In the genomic region with DNA sequence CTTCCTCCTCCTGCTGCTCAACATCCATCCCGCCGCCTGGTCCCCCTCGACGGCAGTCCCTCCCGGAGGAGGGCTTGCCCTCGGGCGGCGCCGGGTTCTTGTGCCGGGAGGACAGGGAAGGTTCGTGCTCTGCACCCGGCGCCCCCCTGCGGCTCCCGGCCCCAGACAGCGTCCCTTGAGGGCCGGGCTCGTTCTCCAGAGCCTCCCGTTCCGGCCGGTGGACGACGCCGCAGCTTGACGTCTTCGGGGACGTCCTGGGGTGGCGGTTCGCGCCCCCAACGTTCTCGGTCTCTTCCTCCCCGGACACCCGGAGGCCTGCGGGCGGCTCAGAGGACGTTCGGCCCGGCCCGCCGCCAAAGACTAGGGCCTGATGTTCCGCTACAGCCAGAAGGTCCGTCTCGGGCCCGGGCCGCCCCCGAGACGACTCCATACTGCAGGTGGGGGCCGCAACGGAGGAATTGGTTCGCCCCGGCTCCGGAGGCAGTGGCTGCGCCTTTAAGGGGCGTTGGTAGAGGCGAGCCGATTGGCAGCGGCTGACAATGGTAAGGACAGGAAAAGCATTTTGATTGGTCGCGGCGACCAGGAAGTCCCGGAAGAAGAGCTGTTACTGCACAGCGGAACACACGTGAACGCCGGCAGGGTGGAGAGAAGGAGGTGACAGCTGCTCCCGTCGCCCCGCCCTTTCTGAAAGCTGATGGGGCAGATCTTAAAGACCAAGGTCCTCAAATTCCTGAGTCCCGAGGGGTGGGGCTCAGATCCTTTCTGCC, we compare ENCODE assay signal across 8 cellular contexts. TPM values are rescaled to one million over a fixed set of nuclear protein-coding genes. Genes with fewer than 3 reads are reported as not detected.
DNase-seq lines count a peak whose midpoint lies in the region; TF ChIP-seq lines count a peak whose summit lies in the region.

Gene BORCS6, minus strand, starts transcription at position 470 of the 767 bp plus-strand sequence. Its CDS starts 40 bp downstream, at position 430.

- no peaks in the 10 kb centered on the region for H3K9me2 ChIP-seq in SK-N-SH

- no peaks in the 10 kb centered on the region for H3K36me3 Mint-ChIP-seq in HFFc6 (ENCODE audit: low read depth)
- H3K36me3 Mint-ChIP-seq in activated naive CD4-positive, alpha-beta T cell treated with anti-CD3 and anti-CD28 coated beads, Interleukin-2, amount 50 U/mL, for 24 hours = no peaks in the 10 kb centered on the region

- TF ChIP-seq EP300 in SK-N-SH (IDR thresholded peaks at IDR 0.05; ENCODE audit: borderline replicate concordance in 1 of 2, low read depth in 1 of 2, low read length in 1 of 2) = no peak

- no peak within 1 kb of the TSS; the same call in none of the 2 replicates for H3K27ac Mint-ChIP-seq in HFFc6
- peak within 1 kb of the TSS; percentile 48 for H3K27ac Mint-ChIP-seq in activated naive CD4-positive, alpha-beta T cell treated with anti-CD3 and anti-CD28 coated beads, Interleukin-2, amount 50 U/mL, for 24 hours

- DNase-seq in GM04504 (ENCODE audit: low read depth) (peak; percentile 96), HFFc6 (peak; percentile 99), NCI-H1048 (lab: John Stamatoyannopoulos, UW) (peak; percentile 83), SK-N-SH (peak; percentile 86), glomerular endothelial cell (ENCODE audit: extremely low read depth, low read depth, low spot score) (no peak), osteoblast (ENCODE audit: insufficient read length, low spot score, missing footprints) (peak; percentile 98)

- TF ChIP-seq RAD21 in SK-N-SH (IDR thresholded peaks at IDR 0.05; ENCODE audit: low read length) = no peak

- H3K4me3 ChIP-seq in SK-N-SH (ENCODE audit: low read depth in 2 of 2, low read length in 1 of 2) (peak within 1 kb of the TSS; percentile 79 to 86), osteoblast (ENCODE audit: insufficient read depth, low read length) (peak within 1 kb of the TSS; percentile 93), thymus (ENCODE audit: low read length) (peak within 1 kb of the TSS; percentile 83)

- H4K20me1 ChIP-seq in SK-N-SH (ENCODE audit: insufficient read depth) (peaks cover 13% of the 10 kb centered on the region), osteoblast (ENCODE audit: insufficient read depth, low read length) (peaks cover 17% of the 10 kb centered on the region)

- TF ChIP-seq CTCF in HFFc6 (IDR thresholded peaks at IDR 0.05) (peak; percentile 51; the same call in 1 of the 2 replicates), SK-N-SH (IDR thresholded peaks at IDR 0.05) (peak; percentile 23), osteoblast (IDR thresholded peaks at IDR 0.05; ENCODE audit: extremely low read depth, low read depth, low read length) (no peak)

- H3K79me2 ChIP-seq in SK-N-SH (ENCODE audit: insufficient read depth) (peaks cover 18% of the 10 kb centered on the region; the same call in 1 of the 2 replicates), osteoblast (ENCODE audit: insufficient read depth, low read length) (peaks cover 17% of the 10 kb centered on the region)

- H3K4me1 ChIP-seq in SK-N-SH (ENCODE audit: control insufficient read depth in 1 of 2, insufficient read depth in 2 of 2, low read depth in 1 of 2, low read length in 1 of 2) (peaks cover 9 to 33% of the 10 kb centered on the region in 2 experiments; a peak in 3 of 4 replicates), osteoblast (ENCODE audit: insufficient read depth, low read length) (peaks cover 41% of the 10 kb centered on the region), thymus (ENCODE audit: control insufficient read depth, insufficient read depth, low read length) (peaks cover 37% of the 10 kb centered on the region)

- H2AFZ ChIP-seq in SK-N-SH (ENCODE audit: low read depth) (peak within 1 kb of the TSS; percentile 79), osteoblast (ENCODE audit: low read length) (peak within 1 kb of the TSS; percentile 83)

- no peaks in the 10 kb centered on the region for H3K36me3 ChIP-seq in SK-N-SH (replicated peaks in 1 of 2; ENCODE audit: control insufficient read depth in 1 of 2, insufficient read depth in 2 of 2, low read length in 1 of 2)
- no peaks in the 10 kb centered on the region for H3K36me3 ChIP-seq in osteoblast (ENCODE audit: insufficient read depth, low read length)
- H3K36me3 ChIP-seq in thymus (ENCODE audit: control insufficient read depth, insufficient read depth) = no peaks in the 10 kb centered on the region

- H3F3A ChIP-seq in SK-N-SH (replicated peaks; ENCODE audit: insufficient read depth) = peaks cover 43% of the 10 kb centered on the region

- WGBS in SK-N-SH (ENCODE audit: low lambda C conversion rate) = under 1% methylated on average over 25 of the region's 70 CpGs
- WGBS in thymus = under 1% methylated on average over 70 of the region's 70 CpGs

- no peaks in the 10 kb centered on the region for H3K9me3 Mint-ChIP-seq in HFFc6
- no peaks in the 10 kb centered on the region for H3K9me3 Mint-ChIP-seq in activated naive CD4-positive, alpha-beta T cell treated with anti-CD3 and anti-CD28 coated beads, Interleukin-2, amount 50 U/mL, for 24 hours

- peak within 1 kb of the TSS; percentile 79 to 80 for H3K27ac ChIP-seq in SK-N-SH (ENCODE audit: low read depth in 2 of 2, low read length in 1 of 2)
- H3K27ac ChIP-seq in osteoblast (ENCODE audit: low read depth, low read length) = peak within 1 kb of the TSS; percentile 74
- peak within 1 kb of the TSS; percentile 96 for H3K27ac ChIP-seq in thymus (ENCODE audit: low read depth)

- H3K27me3 Mint-ChIP-seq in HFFc6 (ENCODE audit: insufficient read depth) = peaks cover 2% of the 10 kb centered on the region; the same call in 1 of the 2 replicates
- H3K27me3 Mint-ChIP-seq in activated naive CD4-positive, alpha-beta T cell treated with anti-CD3 and anti-CD28 coated beads, Interleukin-2, amount 50 U/mL, for 24 hours = no peaks in the 10 kb centered on the region

- CTCF ChIA-PET in SK-N-SH (lab: Yijun Ruan, JAX) = interaction anchor here (0.8 to 5.5 kb wide), 9 partner anchors 11 to 129 kb away, joined by 3 to 55 read pairs (median 4); partner anchors contain the start of gene ALOXE3

- H3K27me3 ChIP-seq in SK-N-SH (ENCODE audit: insufficient read depth) (no peaks in the 10 kb centered on the region), osteoblast (ENCODE audit: insufficient read depth, low read length) (no peaks in the 10 kb centered on the region), thymus (ENCODE audit: control insufficient read depth, insufficient read depth) (no peaks in the 10 kb centered on the region)

- no peak within 1 kb of the TSS for H3K4me3 Mint-ChIP-seq in HFFc6
- no peak within 1 kb of the TSS for H3K4me3 Mint-ChIP-seq in activated naive CD4-positive, alpha-beta T cell treated with anti-CD3 and anti-CD28 coated beads, Interleukin-2, amount 50 U/mL, for 24 hours

- H3K4me1 Mint-ChIP-seq in HFFc6 (ENCODE audit: low read depth) = peaks cover 8% of the 10 kb centered on the region
- peaks cover 12% of the 10 kb centered on the region for H3K4me1 Mint-ChIP-seq in activated naive CD4-positive, alpha-beta T cell treated with anti-CD3 and anti-CD28 coated beads, Interleukin-2, amount 50 U/mL, for 24 hours

- H3K9ac ChIP-seq in SK-N-SH = peak within 1 kb of the TSS; percentile 85

- POLR2A ChIA-PET in SK-N-SH (lab: Yijun Ruan, JAX) = interaction anchor here (0.6 to 4.4 kb wide), 8 partner anchors 10 to 38 kb away, joined by 3 to 33 read pairs (median 5); partner anchors contain the start of genes AURKB and PER1

- peak within 1 kb of the TSS; percentile 93 for H3K4me2 ChIP-seq in SK-N-SH
- H3K4me2 ChIP-seq in osteoblast (ENCODE audit: insufficient read depth, low read length) = peak within 1 kb of the TSS; percentile 75

- no peaks in the 10 kb centered on the region for H3K9me3 ChIP-seq in SK-N-SH
- H3K9me3 ChIP-seq in osteoblast (ENCODE audit: low read depth, low read length) = no peaks in the 10 kb centered on the region
- H3K9me3 ChIP-seq in thymus (ENCODE audit: control insufficient read depth) = no peaks in the 10 kb centered on the region

TF ChIP-seq in SK-N-SH, 30 proteins besides CTCF, POLR2A, EP300 and RAD21 (continues in another document):
- TF ChIP-seq FOSL2 (IDR thresholded peaks at IDR 0.05; ENCODE audit: borderline replicate concordance, low read depth) = no peak
- 0 out of 2 replicates have a peak, but pooled peaks have one; percentile 18 for TF ChIP-seq POLR2AphosphoS5 (IDR thresholded peaks at IDR 0.05; ENCODE audit: low read depth, low read length)
- peak; percentile 66 for TF ChIP-seq CHD2 (IDR thresholded peaks at IDR 0.05; ENCODE audit: low read length, partially characterized antibody)
- peak; percentile 88; the same call in 1 of the 2 replicates for TF ChIP-seq USF1 (IDR thresholded peaks at IDR 0.05; ENCODE audit: borderline replicate concordance, low read depth)
- peak; percentile 82 for TF ChIP-seq MAX (IDR thresholded peaks at IDR 0.05; ENCODE audit: low read depth)
- TF ChIP-seq, protein P1, sequence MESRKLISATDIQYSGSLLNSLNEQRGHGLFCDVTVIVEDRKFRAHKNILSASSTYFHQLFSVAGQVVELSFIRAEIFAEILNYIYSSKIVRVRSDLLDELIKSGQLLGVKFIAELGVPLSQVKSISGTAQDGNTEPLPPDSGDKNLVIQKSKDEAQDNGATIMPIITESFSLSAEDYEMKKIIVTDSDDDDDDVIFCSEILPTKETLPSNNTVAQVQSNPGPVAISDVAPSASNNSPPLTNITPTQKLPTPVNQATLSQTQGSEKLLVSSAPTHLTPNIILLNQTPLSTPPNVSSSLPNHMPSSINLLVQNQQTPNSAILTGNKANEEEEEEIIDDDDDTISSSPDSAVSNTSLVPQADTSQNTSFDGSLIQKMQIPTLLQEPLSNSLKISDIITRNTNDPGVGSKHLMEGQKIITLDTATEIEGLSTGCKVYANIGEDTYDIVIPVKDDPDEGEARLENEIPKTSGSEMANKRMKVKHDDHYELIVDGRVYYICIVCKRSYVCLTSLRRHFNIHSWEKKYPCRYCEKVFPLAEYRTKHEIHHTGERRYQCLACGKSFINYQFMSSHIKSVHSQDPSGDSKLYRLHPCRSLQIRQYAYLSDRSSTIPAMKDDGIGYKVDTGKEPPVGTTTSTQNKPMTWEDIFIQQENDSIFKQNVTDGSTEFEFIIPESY (IDR thresholded peaks at IDR 0.05; ENCODE audit: borderline replicate concordance, low read depth) = no peak

RNA-seq across cellular contexts. Expression of gene BORCS6, which starts in this region (rescaled TPM):
- total RNA-seq in HFFc6 (2021; fragmentation: NEBNext Ultra II Directional; extraction: Animal tissue kit (Norgen Biotek cat#: 25700)) = 1 to 10 TPM; 4.4 to 6.0 (median 4.6) TPM
- polyA plus RNA-seq in SK-N-SH (2012; rRNA removed) = 3.7 and 4.3 TPM in 2 replicates
- polyA plus RNA-seq in SK-N-SH (2012; cell fraction: cytosol; rRNA removed) = 2.1 and 3.5 TPM in 2 replicates
- polyA plus RNA-seq in SK-N-SH (2012; cell fraction: nucleus; rRNA removed) = 2.9 and 3.5 TPM in 2 replicates
- 12.4 and 14.3 TPM in 2 replicates for total RNA-seq in glomerular endothelial cell
- total RNA-seq in osteoblast = 9.4 and 11.5 TPM in 2 replicates
- 11.4 TPM for polyA plus RNA-seq in thymus
